ENCODE assay signal across 12 cellular contexts in genomic region chr9:77417570-77417969, GRCh38.
A peak's percentile ranks its signal among the peaks of the same experiment; 100 is the strongest.
DNase-seq lines count a peak whose midpoint lies in the region; ATAC-seq, FAIRE-seq and TF ChIP-seq lines count a peak whose summit lies in the region.
"Had no signal": no experiment of that assay in that cellular context is flagged by ENCODE, and none has a peak within 500 bp of the region (broad histone marks: within the 10 kb centered on the region; RNA-seq: fewer than 3 reads in every experiment).

No MANE protein-coding gene starts in this region.

- no peaks in the 10 kb centered on the region for H3K9me3 ChIP-seq in smooth muscle cell (replicated peaks; ENCODE audit: low read depth)
- H3K9me3 ChIP-seq: stomach had no signal

- no peaks in the 10 kb centered on the region for H4K20me1 ChIP-seq in GM23338 (replicated peaks; ENCODE audit: insufficient read depth)
- no peaks in the 10 kb centered on the region for H4K20me1 ChIP-seq in smooth muscle cell (ENCODE audit: low read depth)

- H3K4me1 ChIP-seq in GM23338 (ENCODE audit: insufficient read depth) (no peaks in the 10 kb centered on the region), smooth muscle cell (ENCODE audit: low read depth) (no peaks in the 10 kb centered on the region)

- H3K27me3 Mint-ChIP-seq in GM23338 (ENCODE audit: insufficient read depth, low read depth, poor library complexity) = no peaks in the 10 kb centered on the region
- H3K27me3 Mint-ChIP-seq: naive B cell had no signal

- FAIRE-seq in D721Med (lab: Jason Lieb, UNC) = no peak

- H3K4me3 ChIP-seq in GM23338 (no peak overlapping the region), fibroblast of pulmonary artery (replicated peaks; ENCODE audit: low read depth, low read length) (no peak overlapping the region), smooth muscle cell (no peak overlapping the region)
- H3K4me3 ChIP-seq: stomach had no signal

- H3K36me3 ChIP-seq in GM23338 (ENCODE audit: insufficient read depth) = no peaks in the 10 kb centered on the region
- H3K36me3 ChIP-seq in smooth muscle cell (ENCODE audit: low read depth) = no peaks in the 10 kb centered on the region

- ATAC-seq in GM23338 (no peak), GM18907 (IDR thresholded peaks at IDR 0.05; ENCODE audit: unreplicated experiment) (no peak)

- H3K4me2 ChIP-seq in GM23338 (no peak overlapping the region), smooth muscle cell (peak overlapping the region; percentile 11)

- no peak overlapping the region for H3K9ac ChIP-seq in smooth muscle cell (ENCODE audit: low read depth)

- DNase-seq in GM23338 (ENCODE audit: low spot score) (no peak), RPMI7951 (ENCODE audit: low read depth) (peak; percentile 61), fibroblast of pulmonary artery (ENCODE audit: low read depth) (peak; percentile 84), smooth muscle cell (lab: John Stamatoyannopoulos, UW; ENCODE audit: unreplicated experiment) (no peak), D721Med (ENCODE audit: insufficient read length, low spot score) (no peak), NCI-H1105 treated with DMSO at 0.1 percent for 48 hours (lab: John Stamatoyannopoulos, UW) (no peak), NCI-H2107 treated with DMSO at 0.1 percent for 48 hours (lab: John Stamatoyannopoulos, UW; ENCODE audit: unreplicated experiment) (no peak)
- DNase-seq: GDM1, naive B cell, stomach had no signal

- no peaks in the 10 kb centered on the region for H3F3A ChIP-seq in GM23338 (replicated peaks; ENCODE audit: low read depth)
- H3F3A ChIP-seq in smooth muscle cell (ENCODE audit: low read depth) = peaks cover 6% of the 10 kb centered on the region

- H3K27me3 ChIP-seq in GM23338 (ENCODE audit: insufficient read depth) (no peaks in the 10 kb centered on the region), smooth muscle cell (ENCODE audit: low read depth) (no peaks in the 10 kb centered on the region)
- H3K27me3 ChIP-seq: stomach had no signal

- peaks cover 3% of the 10 kb centered on the region; the same call in 2 of the 3 replicates for H3K36me3 Mint-ChIP-seq in GM23338 (ENCODE audit: low read depth)
- H3K36me3 Mint-ChIP-seq: naive B cell had no signal

- H3K4me1 Mint-ChIP-seq in GM23338 = peaks cover 6% of the 10 kb centered on the region; the same call in 1 of the 3 replicates
- H3K4me1 Mint-ChIP-seq: naive B cell had no signal

- no peaks in the 10 kb centered on the region for H3K79me2 ChIP-seq in GM23338 (replicated peaks; ENCODE audit: insufficient read depth)
- no peaks in the 10 kb centered on the region for H3K79me2 ChIP-seq in smooth muscle cell (ENCODE audit: low read depth)

- H3K4me3 Mint-ChIP-seq in GM23338 = no peak overlapping the region
- H3K4me3 Mint-ChIP-seq: naive B cell; T-helper 2 cell treated with Interferon-gamma antibody and Interleukin-4, amounts not matched to agents 5 μg/mL and 100 μg/mL, for 36 hours had no signal

- H3K9me2 ChIP-seq in GM23338 (ENCODE audit: insufficient read depth) = no peaks in the 10 kb centered on the region

- no peak overlapping the region for H2AFZ ChIP-seq in GM23338
- peak overlapping the region; percentile 18 for H2AFZ ChIP-seq in smooth muscle cell (ENCODE audit: low read depth)

- H3K27ac ChIP-seq in GM23338 (ENCODE audit: low read depth) (no peak overlapping the region; the same call in 1 of the 2 replicates), smooth muscle cell (ENCODE audit: low read depth) (peak overlapping the region; percentile 37)

- no peak for TF ChIP-seq CTCF in GM23338 (conservative IDR thresholded peaks at IDR 0.05; ENCODE audit: low read depth in 2 of 2)
- TF ChIP-seq CTCF in fibroblast of pulmonary artery (IDR thresholded peaks at IDR 0.05; ENCODE audit: low read length, missing control alignments) = no peak
- TF ChIP-seq CTCF in smooth muscle cell (IDR thresholded peaks at IDR 0.05; ENCODE audit: borderline replicate concordance, insufficient read depth, poor library complexity, severe bottlenecking) = no peak
- TF ChIP-seq CTCF in D721Med (IDR thresholded peaks at IDR 0.05; ENCODE audit: insufficient read depth, missing control alignments) = no peak

- WGBS in smooth muscle cell (ENCODE audit: low lambda C conversion rate) = 25% methylated on average over 5 of the region's 5 CpGs

- 0 out of 3 replicates have a peak, but pooled peaks cover 3% of the 10 kb centered on the region for H3K9me3 Mint-ChIP-seq in GM23338
- H3K9me3 Mint-ChIP-seq: T-helper 2 cell treated with Interferon-gamma antibody and Interleukin-4, amounts not matched to agents 5 μg/mL and 100 μg/mL, for 36 hours had no signal

- peak overlapping the region; percentile 17 for H3K27ac Mint-ChIP-seq in GM23338
- H3K27ac Mint-ChIP-seq: T-helper 2 cell treated with Interferon-gamma antibody and Interleukin-4, amounts not matched to agents 5 μg/mL and 100 μg/mL, for 36 hours had no signal

TF ChIP-seq in GM23338, 12 proteins besides CTCF, POLR2A, EP300 and RAD21:
- no peak for TF ChIP-seq NANOG (IDR thresholded peaks at IDR 0.05; ENCODE audit: borderline replicate concordance)
- TF ChIP-seq JUNB (IDR thresholded peaks at IDR 0.05; ENCODE audit: unreplicated experiment) = no peak
- TF ChIP-seq REST (IDR thresholded peaks at IDR 0.05; ENCODE audit: unreplicated experiment) = no peak
- TF ChIP-seq EZH2phosphoT487 (IDR thresholded peaks at IDR 0.05; ENCODE audit: unreplicated experiment) = no peak
- no peak for TF ChIP-seq ZNF331 (CRISPR knock-in tag; IDR thresholded peaks at IDR 0.05; ENCODE audit: low read depth)
- no peak for TF ChIP-seq ETS1 (IDR thresholded peaks at IDR 0.05)
- no peak for TF ChIP-seq ZNF114 (CRISPR knock-in tag; IDR thresholded peaks at IDR 0.05)

Comparison
In these comparisons a context has a peak if more than half of its experiments do, and no peak if none do; other contexts are left out.
1. DNase-seq: peak in RPMI7951 (single experiment) and fibroblast of pulmonary artery (single experiment); none in GM23338 (single experiment), smooth muscle cell (single experiment), D721Med (single experiment), NCI-H1105 treated with DMSO at 0.1 percent for 48 hours (single experiment) and NCI-H2107 treated with DMSO at 0.1 percent for 48 hours (single experiment).